17 cellular contexts compared by ENCODE assay signal in the genomic region with DNA sequence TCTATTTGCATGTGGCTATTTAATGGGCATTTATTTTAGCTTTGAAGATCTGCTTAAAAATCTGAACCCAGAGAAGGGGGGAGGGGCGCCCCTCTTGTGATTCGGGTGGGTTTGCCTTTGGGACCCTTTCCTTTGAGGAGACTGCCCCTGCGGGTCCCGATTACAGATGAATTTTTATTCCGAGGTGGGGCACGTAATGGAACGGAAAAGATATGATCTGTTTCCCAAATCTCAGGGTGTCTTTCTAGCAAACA. TPM values are rescaled to one million over a fixed set of nuclear protein-coding genes. Genes with fewer than 3 reads are reported as not detected.
DNase-seq lines count a peak whose midpoint lies in the region; FAIRE-seq lines count a peak whose summit lies in the region.
"Had no signal": no experiment of that assay in that cellular context is flagged by ENCODE, and none has a peak within 500 bp of the region (broad histone marks: within the 10 kb centered on the region; RNA-seq: fewer than 3 reads in every experiment).

No MANE protein-coding gene starts in this region.

- peaks cover 78% of the 10 kb centered on the region for H3K27me3 Mint-ChIP-seq in activated CD4-positive, alpha-beta T cell treated with anti-CD3 and anti-CD28 coated beads, Interleukin-2, amount 10 ng/mL, durations not matched to agents 7 days and 5 days

- POLR2A ChIA-PET in activated CD4-positive, alpha-beta T cell treated with anti-CD3 and anti-CD28 coated beads, Interleukin-2, amount 10 ng/mL, durations not matched to agents 7 days and 5 days (lab: Charles Lee) = no interaction called here

- no peak overlapping the region for H3K4me2 ChIP-seq in neuronal stem cell (ENCODE audit: insufficient read depth, low read length, poor library complexity, severe bottlenecking)

- no peaks in the 10 kb centered on the region for H3K79me1 ChIP-seq in neuronal stem cell (ENCODE audit: low read depth, low read length)

- WGBS in ectodermal cell, 2 experiments = 8 to 12% methylated on average over 7 of the region's 7 CpGs
- WGBS in neuronal stem cell (ENCODE audit: extremely low coverage in 2 of 2, insufficient read length in 2 of 2, insufficient replicate concordance in 1 of 2), 2 donors = no CpG with 5 or more reads among the region's 7 CpGs

- FAIRE-seq in frontal cortex (lab: Jason Lieb, UNC) = no peak
- FAIRE-seq: endometrium, H1 had no signal

- H3K4me1 Mint-ChIP-seq in activated CD4-positive, alpha-beta T cell treated with anti-CD3 and anti-CD28 coated beads, Interleukin-2, amount 10 ng/mL, durations not matched to agents 7 days and 5 days = peaks cover 8% of the 10 kb centered on the region

- no peaks in the 10 kb centered on the region for H3K9me3 ChIP-seq in ectodermal cell (ENCODE audit: control insufficient read depth, low read length)
- H3K9me3 ChIP-seq in neuronal stem cell (replicated peaks in 1 of 2; ENCODE audit: control insufficient read depth in 2 of 2, insufficient read depth in 1 of 2, low read depth in 1 of 2, low read length in 2 of 2) = peaks cover 0 to 3% of the 10 kb centered on the region in 2 donors
- H3K9me3 ChIP-seq: neutrophil, upper lobe of right lung had no signal

- no peak overlapping the region for H2BK120ac ChIP-seq in neuronal stem cell (ENCODE audit: low read depth, low read length)

- H3K27ac Mint-ChIP-seq in activated CD4-positive, alpha-beta T cell treated with anti-CD3 and anti-CD28 coated beads, Interleukin-2, amount 10 ng/mL, durations not matched to agents 7 days and 5 days = peak overlapping the region; percentile 25
- H3K27ac Mint-ChIP-seq: CD8-positive, alpha-beta T cell had no signal

- H4K8ac ChIP-seq in neuronal stem cell (ENCODE audit: low read depth, low read length) = no peak overlapping the region

- H2BK12ac ChIP-seq in neuronal stem cell (ENCODE audit: low read length) = no peak overlapping the region

- no peak overlapping the region for H3K14ac ChIP-seq in neuronal stem cell (ENCODE audit: low read length)

- H4K91ac ChIP-seq in neuronal stem cell (ENCODE audit: low read depth, low read length, poor library complexity) = no peak overlapping the region

- H3K4ac ChIP-seq in neuronal stem cell (ENCODE audit: low read length) = no peak overlapping the region

- no peak overlapping the region for H2AFZ ChIP-seq in neuronal stem cell (ENCODE audit: low read length)

- peak overlapping the region; percentile 32 for H3K4me3 Mint-ChIP-seq in activated CD4-positive, alpha-beta T cell treated with anti-CD3 and anti-CD28 coated beads, Interleukin-2, amount 10 ng/mL, durations not matched to agents 7 days and 5 days
- H3K4me3 Mint-ChIP-seq: CD8-positive, alpha-beta T cell had no signal

- H3K27ac ChIP-seq in ectodermal cell (ENCODE audit: insufficient read depth, low read depth, low read length, poor library complexity, severe bottlenecking) (no peak overlapping the region), neuronal stem cell (replicated peaks; ENCODE audit: low read length) (no peak overlapping the region)
- H3K27ac ChIP-seq: neutrophil, upper lobe of right lung had no signal

- no peak overlapping the region for H2BK15ac ChIP-seq in neuronal stem cell (ENCODE audit: low read length)

- H3K36me3 Mint-ChIP-seq in activated CD4-positive, alpha-beta T cell treated with anti-CD3 and anti-CD28 coated beads, Interleukin-2, amount 10 ng/mL, durations not matched to agents 7 days and 5 days (ENCODE audit: low read depth) = peaks cover 13% of the 10 kb centered on the region
- H3K36me3 Mint-ChIP-seq: CD8-positive, alpha-beta T cell had no signal

- DNase-seq in activated CD4-positive, alpha-beta T cell treated with anti-CD3 and anti-CD28 coated beads, Interleukin-2, amount 10 ng/mL, durations not matched to agents 7 days and 5 days = no peak
- no peak for DNase-seq in activated CD4-positive, alpha-beta T cell treated with anti-CD3 and anti-CD28 coated beads, Interleukin-2, amount 50 U/mL, for 4 hours
- DNase-seq in NCI-H69 (lab: John Stamatoyannopoulos, UW) (peak; percentile 74), neuronal stem cell (ENCODE audit: low spot score) (peak; percentile 24), frontal cortex (ENCODE audit: low spot score in 2 of 2) (no peak), GM19238 (ENCODE audit: insufficient read length, low spot score) (no peak)
- no peak for DNase-seq in activated naive CD4-positive, alpha-beta T cell treated with anti-CD3 and anti-CD28 coated beads, Interleukin-2, amount 50 U/mL, for 16 hours
- DNase-seq: activated CD8-positive, alpha-beta memory T cell treated with anti-CD3 and anti-CD28 coated beads, Interleukin-2, amount 50 U/mL, for 48 hours; CD8-positive, alpha-beta T cell; central memory CD4-positive, alpha-beta T cell; NCI-H2029; upper lobe of right lung had no signal

- CTCF ChIA-PET in activated CD4-positive, alpha-beta T cell treated with anti-CD3 and anti-CD28 coated beads, Interleukin-2, amount 10 ng/mL, durations not matched to agents 7 days and 5 days (lab: Charles Lee) = interaction anchor here (1.2 to 4.3 kb wide), 2 partner anchors 26 to 31 kb away, joined by 4 to 31 read pairs; partner anchors contain the start of gene TFAP2A

- H3K4me3 ChIP-seq in ectodermal cell (ENCODE audit: insufficient read depth, low read depth, low read length) (peak overlapping the region; percentile 18), neuronal stem cell (ENCODE audit: low read length in 2 of 2) (no peak overlapping the region)
- H3K4me3 ChIP-seq: upper lobe of right lung had no signal

- H2AK5ac ChIP-seq in neuronal stem cell (ENCODE audit: low read depth, low read length) = no peak overlapping the region

- no peak overlapping the region for H3K23ac ChIP-seq in neuronal stem cell (ENCODE audit: low read depth, low read length, poor library complexity)

- no peak overlapping the region for H3K18ac ChIP-seq in neuronal stem cell (ENCODE audit: low read length)

- no peak overlapping the region for H2BK5ac ChIP-seq in neuronal stem cell (ENCODE audit: low read length)

- H3K4me1 ChIP-seq in ectodermal cell (ENCODE audit: control insufficient read depth, insufficient read depth, low read length) = peaks cover 30% of the 10 kb centered on the region
- peaks cover 0 to 8% of the 10 kb centered on the region in 2 donors for H3K4me1 ChIP-seq in neuronal stem cell (ENCODE audit: control insufficient read depth in 2 of 2, insufficient read depth in 1 of 2, low read depth in 1 of 2, low read length in 2 of 2)

- H3K27me3 ChIP-seq in ectodermal cell (ENCODE audit: control insufficient read depth, insufficient read depth, low read length, poor library complexity, severe bottlenecking) (peaks cover 91% of the 10 kb centered on the region), neuronal stem cell (ENCODE audit: control insufficient read depth in 3 of 3, insufficient read depth in 3 of 3, low read depth in 1 of 3, low read length in 3 of 3) (peaks cover 28 to 88% (median 84%) of the 10 kb centered on the region in 3 experiments)

- H3K36me3 ChIP-seq in ectodermal cell (ENCODE audit: control insufficient read depth, insufficient read depth, low read length) (no peaks in the 10 kb centered on the region), neuronal stem cell (replicated peaks in 1 of 2; ENCODE audit: control insufficient read depth in 2 of 2, insufficient read depth in 2 of 2, low read length in 2 of 2) (no peaks in the 10 kb centered on the region)
- H3K36me3 ChIP-seq: gastroesophageal sphincter, neutrophil, upper lobe of right lung had no signal

- H3K9ac ChIP-seq in neuronal stem cell (ENCODE audit: low read depth, low read length, poor library complexity) = no peak overlapping the region

- H3K9me3 Mint-ChIP-seq in activated CD4-positive, alpha-beta T cell treated with anti-CD3 and anti-CD28 coated beads, Interleukin-2, amount 10 ng/mL, durations not matched to agents 7 days and 5 days = no peaks in the 10 kb centered on the region

RNA-seq across cellular contexts. Expression of gene TFAP2A, which starts 30.9 kb away (rescaled TPM):
- total RNA-seq in activated CD4-positive, alpha-beta T cell treated with anti-CD3 and anti-CD28 coated beads, Interleukin-2, amount 10 ng/mL, durations not matched to agents 7 days and 5 days = not detected
- 21.7 TPM for polyA plus RNA-seq in ectodermal cell (2013, experiment 1 of 4)
- polyA plus RNA-seq in ectodermal cell (2013, experiment 2 of 4) = 18.7 TPM
- polyA plus RNA-seq in ectodermal cell (2013, experiment 3 of 4) = 19.3 TPM
- 21.9 TPM for polyA plus RNA-seq in ectodermal cell (2013, experiment 4 of 4)
- polyA plus RNA-seq in neuronal stem cell (2013, experiment 1 of 2) = 0.53 TPM
- polyA plus RNA-seq in neuronal stem cell (2013, experiment 2 of 2) = 0.54 TPM
- not detected for total RNA-seq in frontal cortex
- total RNA-seq: H1 had no signal

Comparison
In these comparisons a context has a peak if more than half of its experiments do, and no peak if none do; other contexts are left out.
1. DNase-seq: peak in NCI-H69 (single experiment) and neuronal stem cell (single experiment); none in activated CD4-positive, alpha-beta T cell treated with anti-CD3 and anti-CD28 coated beads, Interleukin-2, amount 10 ng/mL, durations not matched to agents 7 days and 5 days (single experiment), activated CD4-positive, alpha-beta T cell treated with anti-CD3 and anti-CD28 coated beads, Interleukin-2, amount 50 U/mL, for 4 hours (0 of 2), frontal cortex (0 of 2), activated naive CD4-positive, alpha-beta T cell treated with anti-CD3 and anti-CD28 coated beads, Interleukin-2, amount 50 U/mL, for 16 hours (single experiment) and GM19238 (single experiment).